Comparison of ENCODE assay signal across 8 cellular contexts in genomic region chr13:35818577-35819165, GRCh38.
DNase-seq lines count a peak whose midpoint lies in the region; ATAC-seq, FAIRE-seq and TF ChIP-seq lines count a peak whose summit lies in the region.

No MANE protein-coding gene starts in this region.

- no peaks in the 10 kb centered on the region for H3K27me3 Mint-ChIP-seq in WTC11 (ENCODE audit: low read depth)

- no peak for FAIRE-seq in urothelium cell line (lab: Jason Lieb, UNC)

- no peak for ATAC-seq in WTC11
- ATAC-seq in GM21737 (IDR thresholded peaks at IDR 0.05; ENCODE audit: unreplicated experiment), result no peak
- no peak for ATAC-seq in GM19467 (IDR thresholded peaks at IDR 0.05; ENCODE audit: unreplicated experiment)

- CTCF ChIA-PET in WTC11 (lab: Charles Lee), result interaction anchor here (0.6 to 1.9 kb wide), 36 partner anchors 9 to 591 kb away, joined by 3 to 16 read pairs (median 3); no protein-coding TSS in a partner anchor

- peak overlapping the region; percentile 83; the same call in 1 of the 2 replicates for H3K27ac Mint-ChIP-seq in WTC11

- peaks cover 5% of the 10 kb centered on the region for H3K36me3 Mint-ChIP-seq in WTC11

- H3K9me3 Mint-ChIP-seq in WTC11, result peaks cover 6% of the 10 kb centered on the region

- peak; percentile 70 for DNase-seq in DMS 273 (lab: John Stamatoyannopoulos, UW; ENCODE audit: unreplicated experiment)
- no peak for DNase-seq in DMS 273 treated with DMSO at 0.1 percent for 48 hours (lab: John Stamatoyannopoulos, UW)
- peak; percentile 8 for DNase-seq in NCI-H1417 treated with DMSO at 0.1 percent for 48 hours (lab: John Stamatoyannopoulos, UW)
- no peak for DNase-seq in WTC11 (ENCODE audit: low spot score)
- peak; percentile 38 for DNase-seq in iPS-NIHi11 (ENCODE audit: low spot score)
- peak; percentile 23 for DNase-seq in urothelium cell line (ENCODE audit: low spot score)

- H3K4me3 Mint-ChIP-seq in WTC11, result no peak overlapping the region

- TF ChIP-seq CTCF in WTC11 (IDR thresholded peaks at IDR 0.05), result peak; percentile 57

- POLR2A ChIA-PET in WTC11 (lab: Charles Lee), result no interaction called here

- peaks cover 11% of the 10 kb centered on the region for H3K4me1 Mint-ChIP-seq in WTC11

TF ChIP-seq in WTC11, 78 proteins besides CTCF, POLR2A, EP300 and RAD21:
- TF ChIP-seq ZNF263 (CRISPR knock-in tag; IDR thresholded peaks at IDR 0.05; ENCODE audit: low read depth) (no peak), FOXK1 (CRISPR knock-in tag; IDR thresholded peaks at IDR 0.05) (no peak), ZBTB43 (CRISPR knock-in tag; IDR thresholded peaks at IDR 0.05) (no peak), CREM (CRISPR knock-in tag; IDR thresholded peaks at IDR 0.05) (no peak), ELF4 (CRISPR knock-in tag; IDR thresholded peaks at IDR 0.05; ENCODE audit: low read depth) (no peak)

Comparison
In these comparisons a context has a peak if more than half of its experiments do, and no peak if none do; other contexts are left out.
1. DNase-seq: peak in DMS 273 (single experiment), NCI-H1417 treated with DMSO at 0.1 percent for 48 hours (single experiment), iPS-NIHi11 (single experiment) and urothelium cell line (single experiment); none in DMS 273 treated with DMSO at 0.1 percent for 48 hours (single experiment) and WTC11 (single experiment).